In the genomic region with DNA sequence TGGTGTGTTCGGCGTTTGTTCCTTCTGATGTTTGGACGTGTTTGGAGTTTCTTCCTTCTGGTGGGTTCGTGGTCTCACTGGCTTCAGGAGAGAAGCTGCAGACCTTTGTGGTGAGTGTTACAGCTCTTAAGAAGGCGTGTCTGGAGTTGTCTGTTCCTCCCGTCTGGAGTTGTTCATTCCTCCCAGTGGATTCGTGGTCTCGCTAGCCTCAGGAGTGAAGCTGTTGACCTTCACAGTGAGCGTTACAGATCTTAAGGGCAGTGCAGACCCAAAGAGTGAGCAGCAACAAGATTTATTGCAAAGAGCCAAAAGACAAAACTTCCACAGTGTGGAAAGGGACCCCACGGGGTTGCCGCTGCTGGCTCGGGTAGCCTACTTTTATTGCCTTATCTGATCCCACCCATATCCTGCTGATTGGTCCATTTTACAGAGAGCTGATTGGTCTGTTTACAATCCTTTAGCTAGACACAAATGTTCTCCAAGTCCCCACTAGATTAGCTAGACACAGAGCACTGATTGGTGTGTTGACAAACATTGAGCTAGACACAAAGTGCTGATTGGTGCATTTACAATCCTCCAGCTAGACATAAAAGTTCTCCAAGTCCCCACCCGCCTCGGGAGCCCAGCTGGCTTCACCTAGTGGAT, we compare ENCODE assay signal across 8 cellular contexts. TPM values are rescaled to one million over a fixed set of nuclear protein-coding genes. Genes with fewer than 3 reads are reported as not detected.
DNase-seq lines count a peak whose midpoint lies in the region; ATAC-seq, FAIRE-seq and TF ChIP-seq lines count a peak whose summit lies in the region.
"Not testable (repeated sequence)": the region's sequence is repeated elsewhere in the genome, so short reads cannot be mapped to it uniquely, and the experiment has no call there.

No MANE protein-coding gene starts in this region.

- H3K4me1 ChIP-seq in A549: not testable (repeated sequence)
- peaks cover 17% of the 10 kb centered on the region for H3K4me1 ChIP-seq in CD8-positive, alpha-beta memory T cell (ENCODE audit: insufficient read depth, low read length)
- H3K4me1 ChIP-seq in K562 (replicated peaks in 1 of 2; ENCODE audit: control insufficient read depth in 2 of 2, insufficient read depth in 2 of 2, low read length in 2 of 2): peaks cover 14 to 15% of the 10 kb centered on the region in 2 experiments; a peak in 4 of 5 replicates

- H3K9me3 Mint-ChIP-seq in CD8-positive, alpha-beta memory T cell; activated CD4-positive, alpha-beta memory T cell treated with anti-CD3 and anti-CD28 coated beads, Interleukin-2, amount 10 ng/mL, durations not matched to agents 7 days and 5 days; activated T-helper 2 cell treated with anti-CD3 and anti-CD28 coated beads, Interferon-gamma antibody, Interleukin-2, Interleukin-4, amounts not matched to agents 10 μg/mL and 5 μg/mL and 100 μg/mL, durations not matched to agents 14 hours and 24 hours and 36 hours; naive thymus-derived CD8-positive, alpha-beta T cell: not testable (repeated sequence)

- not testable (repeated sequence) for H3K9me1 ChIP-seq in K562 (ENCODE audit: control insufficient read depth, insufficient read depth, low read length)

- not testable (repeated sequence) for BruUV-seq in K562 (replicated peaks; lab: Mats Ljungman, UMichigan)

- not testable (repeated sequence) for H3K27me3 Mint-ChIP-seq in CD8-positive, alpha-beta memory T cell; T-helper 17 cell; activated CD4-positive, alpha-beta memory T cell treated with anti-CD3 and anti-CD28 coated beads, Interleukin-2, amount 10 ng/mL, durations not matched to agents 7 days and 5 days; activated T-helper 2 cell treated with anti-CD3 and anti-CD28 coated beads, Interferon-gamma antibody, Interleukin-2, Interleukin-4, amounts not matched to agents 10 μg/mL and 5 μg/mL and 100 μg/mL, durations not matched to agents 14 hours and 24 hours and 36 hours (ENCODE audit: low read depth); naive thymus-derived CD8-positive, alpha-beta T cell

- intact Hi-C loops in activated T-helper 2 cell treated with anti-CD3 and anti-CD28 coated beads, Interferon-gamma antibody, Interleukin-2, Interleukin-4, amounts not matched to agents 10 μg/mL and 5 μg/mL and 100 μg/mL, durations not matched to agents 14 hours and 24 hours and 36 hours (cut with micrococcal nuclease): loop anchor here (1.0 kb wide), 1 partner anchor 10 kb away; no protein-coding TSS in a partner anchor
- intact Hi-C loops in K562 (cut with micrococcal nuclease): loop anchor here (1.0 kb wide), 1 partner anchor 28 kb away; no protein-coding TSS in a partner anchor

- not testable (repeated sequence) for H3K36me3 Mint-ChIP-seq in CD8-positive, alpha-beta memory T cell; T-helper 17 cell (ENCODE audit: low read depth); activated T-helper 2 cell treated with anti-CD3 and anti-CD28 coated beads, Interferon-gamma antibody, Interleukin-2, Interleukin-4, amounts not matched to agents 10 μg/mL and 5 μg/mL and 100 μg/mL, durations not matched to agents 14 hours and 24 hours and 36 hours (ENCODE audit: low read depth); naive thymus-derived CD8-positive, alpha-beta T cell
- peaks cover 11% of the 10 kb centered on the region for H3K36me3 Mint-ChIP-seq in activated CD4-positive, alpha-beta memory T cell treated with anti-CD3 and anti-CD28 coated beads, Interleukin-2, amount 10 ng/mL, durations not matched to agents 7 days and 5 days (ENCODE audit: low read depth)

- H3K4me2 ChIP-seq in A549; K562 (ENCODE audit: insufficient read depth, low read length): not testable (repeated sequence)

- not testable (repeated sequence) for H3K4me3 ChIP-seq in A549; CD8-positive, alpha-beta memory T cell (ENCODE audit: low read length); K562

- H3K36me3 ChIP-seq in CD8-positive, alpha-beta memory T cell (ENCODE audit: insufficient read depth, low read length); KOPT-K1 (ENCODE audit: insufficient read depth, low read length); K562 (ENCODE audit: control insufficient read depth, insufficient read depth, low read length): not testable (repeated sequence)

- in situ Hi-C loops in K562 (cut with MboI): not testable (repeated sequence)

- peaks cover 16 to 25% (median 23%) of the 10 kb centered on the region in 3 donors for H3K4me1 Mint-ChIP-seq in CD8-positive, alpha-beta memory T cell
- peaks cover 17% of the 10 kb centered on the region for H3K4me1 Mint-ChIP-seq in T-helper 17 cell
- peaks cover 55% of the 10 kb centered on the region for H3K4me1 Mint-ChIP-seq in activated CD4-positive, alpha-beta memory T cell treated with anti-CD3 and anti-CD28 coated beads, Interleukin-2, amount 10 ng/mL, durations not matched to agents 7 days and 5 days
- peaks cover 45% of the 10 kb centered on the region for H3K4me1 Mint-ChIP-seq in activated T-helper 2 cell treated with anti-CD3 and anti-CD28 coated beads, Interferon-gamma antibody, Interleukin-2, Interleukin-4, amounts not matched to agents 10 μg/mL and 5 μg/mL and 100 μg/mL, durations not matched to agents 14 hours and 24 hours and 36 hours (ENCODE audit: low read depth)
- peaks cover 3 to 11% (median 8%) of the 10 kb centered on the region in 4 donors for H3K4me1 Mint-ChIP-seq in naive thymus-derived CD8-positive, alpha-beta T cell

- peak overlapping the region in 1 of 2 experiments; percentile 66; a peak in 1 of 4 replicates for H3K9ac ChIP-seq in K562 (ENCODE audit: insufficient read depth in 1 of 2, low read depth in 2 of 2, low read length in 2 of 2)

- 89% methylated on average over 14 of the region's 14 CpGs for WGBS in A549 (ENCODE audit: missing lambda C conversion rate)
- 94% methylated on average over 12 of the region's 14 CpGs for WGBS in K562 (ENCODE audit: insufficient coverage, low coverage, missing lambda C conversion rate)

- not testable (repeated sequence) for H2AFZ ChIP-seq in K562 (ENCODE audit: low read depth, low read length)

- H3K27ac Mint-ChIP-seq in CD8-positive, alpha-beta memory T cell: peak overlapping the region in 7 of 8 donors; percentile 4 to 97 (median 64)
- H3K27ac Mint-ChIP-seq in T-helper 17 cell: peak overlapping the region; percentile 80
- H3K27ac Mint-ChIP-seq in activated CD4-positive, alpha-beta memory T cell treated with anti-CD3 and anti-CD28 coated beads, Interleukin-2, amount 10 ng/mL, durations not matched to agents 7 days and 5 days: peak overlapping the region; percentile 70
- peak overlapping the region; percentile 68 for H3K27ac Mint-ChIP-seq in activated T-helper 2 cell treated with anti-CD3 and anti-CD28 coated beads, Interferon-gamma antibody, Interleukin-2, Interleukin-4, amounts not matched to agents 10 μg/mL and 5 μg/mL and 100 μg/mL, durations not matched to agents 14 hours and 24 hours and 36 hours
- peak overlapping the region in 7 of 10 donors; percentile 21 to 69 (median 29) for H3K27ac Mint-ChIP-seq in naive thymus-derived CD8-positive, alpha-beta T cell

- not testable (repeated sequence) for H3K27ac ChIP-seq in A549; CD8-positive, alpha-beta memory T cell (ENCODE audit: low read depth, low read length)
- H3K27ac ChIP-seq in KOPT-K1 (ENCODE audit: low read depth, low read length, poor library complexity, severe bottlenecking): peak overlapping the region; percentile 91
- peak overlapping the region; percentile 98 for H3K27ac ChIP-seq in K562 (ENCODE audit: extremely low read depth, low read depth, low read length)

- not testable (repeated sequence) for DNase-seq in A549 (ENCODE audit: low read depth in 1 of 2, low spot score in 1 of 2); CD8-positive, alpha-beta memory T cell; T-helper 17 cell; activated CD4-positive, alpha-beta memory T cell treated with anti-CD3 and anti-CD28 coated beads, Interleukin-2, amount 10 ng/mL, durations not matched to agents 7 days and 5 days; activated T-helper 2 cell treated with anti-CD3 and anti-CD28 coated beads, Interferon-gamma antibody, Interleukin-2, Interleukin-4, amounts not matched to agents 10 μg/mL and 5 μg/mL and 100 μg/mL, durations not matched to agents 14 hours and 24 hours and 36 hours (ENCODE audit: low spot score); K562 (ENCODE audit: extremely low read depth in 1 of 4, low spot score in 3 of 4); naive thymus-derived CD8-positive, alpha-beta T cell

- not testable (repeated sequence) for H3K4me3 Mint-ChIP-seq in CD8-positive, alpha-beta memory T cell; T-helper 17 cell; activated CD4-positive, alpha-beta memory T cell treated with anti-CD3 and anti-CD28 coated beads, Interleukin-2, amount 10 ng/mL, durations not matched to agents 7 days and 5 days; activated T-helper 2 cell treated with anti-CD3 and anti-CD28 coated beads, Interferon-gamma antibody, Interleukin-2, Interleukin-4, amounts not matched to agents 10 μg/mL and 5 μg/mL and 100 μg/mL, durations not matched to agents 14 hours and 24 hours and 36 hours (ENCODE audit: low read depth); naive thymus-derived CD8-positive, alpha-beta T cell

- ATAC-seq in A549; T-helper 17 cell; K562; naive thymus-derived CD8-positive, alpha-beta T cell: not testable (repeated sequence)

- not testable (repeated sequence) for TF ChIP-seq POLR2A in A549 (IDR thresholded peaks at IDR 0.05; ENCODE audit: low read length); K562 (conservative IDR thresholded peaks at IDR 0.05)

- not testable (repeated sequence) for TF ChIP-seq CTCF in A549 (IDR thresholded peaks at IDR 0.05); K562 (IDR thresholded peaks at IDR 0.05 in 2 of 3, conservative IDR thresholded peaks at IDR 0.05 in 1 of 3; ENCODE audit: insufficient read depth in 2 of 3, low read depth in 1 of 3, low read length in 3 of 3)

- CTCF ChIA-PET in A549 (lab: Yijun Ruan, JAX): interaction anchor here (0.6 to 2.0 kb wide), 6 partner anchors 9 to 51 kb away, joined by 3 to 5 read pairs (median 4); a partner anchor contains a TSS
- CTCF ChIA-PET in CD8-positive, alpha-beta memory T cell (lab: Charles Lee): interaction anchor here (1.3 to 1.7 kb wide), 3 partner anchors 10 to 32 kb away, joined by 3 to 6 read pairs (median 3); no protein-coding TSS in a partner anchor
- CTCF ChIA-PET in activated CD4-positive, alpha-beta memory T cell treated with anti-CD3 and anti-CD28 coated beads, Interleukin-2, amount 10 ng/mL, durations not matched to agents 7 days and 5 days (lab: Charles Lee): interaction anchor here (0.9 to 3.3 kb wide), 6 partner anchors 11 to 61 kb away, joined by 3 to 13 read pairs (median 3); a partner anchor contains a TSS
- CTCF ChIA-PET in K562 (lab: Yijun Ruan, JAX; ENCODE audit: low intra/inter-chr PET ratio): not testable (repeated sequence)

- not testable (repeated sequence) for TF ChIP-seq RAD21 in A549 (conservative IDR thresholded peaks at IDR 0.05 in 1 of 2, IDR thresholded peaks at IDR 0.05 in 1 of 2); K562 (CRISPR knock-in tag; conservative IDR thresholded peaks at IDR 0.05 in 1 of 2, IDR thresholded peaks at IDR 0.05 in 1 of 2)

- FAIRE-seq in A549 (lab: Jason Lieb, UNC); K562 (lab: Jason Lieb, UNC): not testable (repeated sequence)

- H4K20me1 ChIP-seq in K562 (replicated peaks; ENCODE audit: control insufficient read depth, insufficient read depth, low read length): not testable (repeated sequence)

- POLR2A ChIA-PET in A549 (lab: Yijun Ruan, JAX); CD8-positive, alpha-beta memory T cell (lab: Charles Lee): not testable (repeated sequence)
- POLR2A ChIA-PET in activated CD4-positive, alpha-beta memory T cell treated with anti-CD3 and anti-CD28 coated beads, Interleukin-2, amount 10 ng/mL, durations not matched to agents 7 days and 5 days (lab: Charles Lee): interaction anchor here (1.0 to 11.9 kb wide), 9 partner anchors 8 to 109 kb away, joined by 3 to 106 read pairs (median 8); a partner anchor contains a TSS
- POLR2A ChIA-PET in K562 (lab: Yijun Ruan, JAX): interaction anchor here (1.0 kb wide), 1 partner anchor 10 kb away, joined by 4 read pairs; no protein-coding TSS in a partner anchor
- POLR2A ChIA-PET in naive thymus-derived CD8-positive, alpha-beta T cell (lab: Charles Lee): interaction anchor here (1.5 kb wide), 1 partner anchor 109 kb away, joined by 4 read pairs; a partner anchor contains a TSS

- not testable (repeated sequence) for H3K9me3 ChIP-seq in A549; CD8-positive, alpha-beta memory T cell (ENCODE audit: low read length); KOPT-K1 (ENCODE audit: insufficient read depth, low read length, poor library complexity, severe bottlenecking); T-helper 17 cell (ENCODE audit: control insufficient read depth, low read length, poor library complexity, severe bottlenecking)
- H3K9me3 ChIP-seq in K562 (replicated peaks; ENCODE audit: control insufficient read depth, insufficient read depth, low read depth, low read length): peaks cover 19% of the 10 kb centered on the region

- not testable (repeated sequence) for H3K79me2 ChIP-seq in K562 (ENCODE audit: control insufficient read depth, insufficient read depth, low read length)

- not testable (repeated sequence) for H3K27me3 ChIP-seq in CD8-positive, alpha-beta memory T cell (ENCODE audit: insufficient read depth, low read length, poor library complexity, severe bottlenecking); K562 (ENCODE audit: control insufficient read depth in 2 of 2, insufficient read depth in 2 of 2, low read length in 2 of 2)

- not testable (repeated sequence) for TF ChIP-seq EP300 in A549 (IDR thresholded peaks at IDR 0.05); K562 (IDR thresholded peaks at IDR 0.05; ENCODE audit: low read length)

RNA-seq across cellular contexts. Expression of a gene that starts 23.4 kb away (rescaled TPM):
- polyA plus RNA-seq in A549 (2011; rRNA removed): 34.1 and 34.2 TPM in 2 replicates
- polyA plus RNA-seq in A549 (2012; cell fraction: cytosol; rRNA removed): 21.7 and 22.7 TPM in 2 replicates
- polyA plus RNA-seq in A549 (2012; cell fraction: nucleus; rRNA removed): 11.4 and 14.0 TPM in 2 replicates
- polyA plus RNA-seq in A549 (2017; fragmentation: RNase III; extraction: RNeasy Plus Mini Kit Qiagen cat#74134 plus additional on column Dnase treatment): 23.4 to 36.2 TPM (median 33.4 TPM) in 3 replicates
- 28.2 and 34.7 TPM in 2 replicates for polyA minus RNA-seq in A549 (2011; rRNA and poly(A)+ RNA removed)
- 100 to 1,000 TPM; 107 to 109 TPM for total RNA-seq in CD8-positive, alpha-beta memory T cell
- 51.4 TPM for polyA plus RNA-seq in CD8-positive, alpha-beta memory T cell
- total RNA-seq in T-helper 17 cell: 10 to 100 TPM; 18.5 to 28.3 TPM
- total RNA-seq in activated CD4-positive, alpha-beta memory T cell treated with anti-CD3 and anti-CD28 coated beads, Interleukin-2, amount 10 ng/mL, durations not matched to agents 7 days and 5 days: 10 to 100 TPM; 94.7 to 97.4 TPM
- 42.1 and 43.0 TPM in 2 replicates for total RNA-seq in activated T-helper 2 cell treated with anti-CD3 and anti-CD28 coated beads, Interferon-gamma antibody, Interleukin-2, Interleukin-4, amounts not matched to agents 10 μg/mL and 5 μg/mL and 100 μg/mL, durations not matched to agents 14 hours and 24 hours and 36 hours
- total RNA-seq in K562 (2011; cell fraction: chromatin; rRNA removed; ENCODE audit: low replicate concordance): 19.3 and 29.1 TPM in 2 replicates
- total RNA-seq in K562 (2011; cell fraction: nucleolus; rRNA removed): 22.4 and 22.5 TPM in 2 replicates
- 13.8 and 21.6 TPM in 2 replicates for total RNA-seq in K562 (2011; cell fraction: nucleoplasm; rRNA removed)
- 21.8 and 27.9 TPM in 2 replicates for total RNA-seq in K562 (2014; rRNA removed)
- 26.3 and 27.3 TPM in 2 replicates for total RNA-seq in K562 (2014; rRNA removed; fragmentation: Illumina TruSeq; extraction: Trizol)
- total RNA-seq in K562 (2015; rRNA removed; fragmentation: Illumina TruSeq; extraction: Trizol): 22.1 and 23.9 TPM in 2 replicates
- total RNA-seq in K562 (2021): 21.8 and 22.7 TPM in 2 replicates
- 36.8 and 43.6 TPM in 2 replicates for polyA plus RNA-seq in K562 (2011; rRNA removed)
- polyA plus RNA-seq in K562 (2011; cell fraction: cytosol; rRNA removed): 23.9 and 46.7 TPM in 2 replicates
- polyA plus RNA-seq in K562 (2011; cell fraction: nucleus; rRNA removed): 10.8 and 14.1 TPM in 2 replicates
- 14.1 and 59.1 TPM in 2 replicates for polyA plus RNA-seq in K562 (2012)
- 32.7 and 33.4 TPM in 2 replicates for polyA plus RNA-seq in K562 (2014; fragmentation: Illumina TruSeq; extraction: Trizol)
- polyA plus RNA-seq in K562 (2014; fragmentation: Nextera tagmentation; extraction: Ambion mirVana): 10 to 100 TPM; 38.0 to 51.7 TPM
- polyA plus RNA-seq in K562 (2014; rRNA removed): 23.3 and 24.3 TPM in 2 replicates
- polyA minus RNA-seq in K562 (2011; rRNA and poly(A)+ RNA removed): 38.4 and 42.7 TPM in 2 replicates
- polyA minus RNA-seq in K562 (2011; cell fraction: cytosol; rRNA and poly(A)+ RNA removed): 21.8 and 25.5 TPM in 2 replicates
- polyA minus RNA-seq in K562 (2011; cell fraction: nucleus; rRNA and poly(A)+ RNA removed): 20.1 and 28.8 TPM in 2 replicates
- total RNA-seq in naive thymus-derived CD8-positive, alpha-beta T cell: 1 to 10 TPM; 7.5 to 9.5 TPM
- polyA plus RNA-seq in naive thymus-derived CD8-positive, alpha-beta T cell: 10 to 100 TPM; 10.6 to 15.6 (median 13.9) TPM

RNA-seq across cellular contexts. Expression of a gene that starts 39.8 kb away (rescaled TPM):
- polyA plus RNA-seq in A549 (2011; rRNA removed) (67.5 and 73.8 TPM in 2 replicates), A549 (2017; fragmentation: RNase III; extraction: RNeasy Plus Mini Kit Qiagen cat#74134 plus additional on column Dnase treatment) (36.5 to 39.3 TPM (median 39.0 TPM) in 3 replicates), K562 (2011; rRNA removed) (99.7 and 135 TPM in 2 replicates), K562 (2014; fragmentation: Illumina TruSeq; extraction: Trizol) (46.8 and 49.3 TPM in 2 replicates), K562 (2014; fragmentation: Nextera tagmentation; extraction: Ambion mirVana) (10 to 100 TPM; 19.8 to 24.7 TPM), K562 (2014; rRNA removed) (45.2 and 55.8 TPM in 2 replicates)
- 17.6 and 19.7 TPM in 2 replicates for polyA plus RNA-seq in A549 (2012; cell fraction: cytosol; rRNA removed)
- polyA plus RNA-seq in A549 (2012; cell fraction: nucleus; rRNA removed): 12.3 and 14.5 TPM in 2 replicates
- polyA minus RNA-seq in A549 (2011; rRNA and poly(A)+ RNA removed): 21.4 and 24.9 TPM in 2 replicates
- total RNA-seq in CD8-positive, alpha-beta memory T cell: 10 to 100 TPM; 77.4 to 80.8 TPM
- polyA plus RNA-seq in CD8-positive, alpha-beta memory T cell: 65.4 TPM
- total RNA-seq in T-helper 17 cell (10 to 100 TPM; 81.5 to 91.5 TPM), K562 (2014; rRNA removed) (67.5 and 73.0 TPM in 2 replicates), K562 (2014; rRNA removed; fragmentation: Illumina TruSeq; extraction: Trizol) (86.9 and 102 TPM in 2 replicates), K562 (2015; rRNA removed; fragmentation: Illumina TruSeq; extraction: Trizol) (57.1 and 57.8 TPM in 2 replicates), K562 (2021) (85.4 and 94.0 TPM in 2 replicates)
- 100 to 1,000 TPM; 104 to 119 TPM for total RNA-seq in activated CD4-positive, alpha-beta memory T cell treated with anti-CD3 and anti-CD28 coated beads, Interleukin-2, amount 10 ng/mL, durations not matched to agents 7 days and 5 days
- 65.7 and 67.7 TPM in 2 replicates for total RNA-seq in activated T-helper 2 cell treated with anti-CD3 and anti-CD28 coated beads, Interferon-gamma antibody, Interleukin-2, Interleukin-4, amounts not matched to agents 10 μg/mL and 5 μg/mL and 100 μg/mL, durations not matched to agents 14 hours and 24 hours and 36 hours
- 95.1 and 247 TPM in 2 replicates for total RNA-seq in K562 (2011; cell fraction: chromatin; rRNA removed; ENCODE audit: low replicate concordance)
- total RNA-seq in K562 (2011; cell fraction: nucleolus; rRNA removed): 40.4 and 52.4 TPM in 2 replicates
- 85.7 and 116 TPM in 2 replicates for total RNA-seq in K562 (2011; cell fraction: nucleoplasm; rRNA removed)
- polyA plus RNA-seq in K562 (2011; cell fraction: cytosol; rRNA removed): 21.9 and 34.3 TPM in 2 replicates
- 60.8 and 87.5 TPM in 2 replicates for polyA plus RNA-seq in K562 (2011; cell fraction: nucleus; rRNA removed)
- 41.1 and 47.5 TPM in 2 replicates for polyA plus RNA-seq in K562 (2012)
- polyA minus RNA-seq in K562 (2011; rRNA and poly(A)+ RNA removed): 160 and 182 TPM in 2 replicates
- 50.5 and 52.8 TPM in 2 replicates for polyA minus RNA-seq in K562 (2011; cell fraction: cytosol; rRNA and poly(A)+ RNA removed)
- polyA minus RNA-seq in K562 (2011; cell fraction: nucleus; rRNA and poly(A)+ RNA removed): 79.6 and 164 TPM in 2 replicates
- 10 to 100 TPM; 16.3 to 20.2 TPM for total RNA-seq in naive thymus-derived CD8-positive, alpha-beta T cell
- polyA plus RNA-seq in naive thymus-derived CD8-positive, alpha-beta T cell: 10 to 100 TPM in 2 of 3 donors, 1 to 10 TPM in 1; 8.0 to 13.1 (median 11.5) TPM

Comparison
In these comparisons a context has a peak if more than half of its experiments do, and no peak if none do; other contexts are left out.
1. H3K27ac Mint-ChIP-seq: peak in every context shown above with its lines; median percentile 80 in T-helper 17 cell; 70 in activated CD4-positive, alpha-beta memory T cell treated with anti-CD3 and anti-CD28 coated beads, Interleukin-2, amount 10 ng/mL, durations not matched to agents 7 days and 5 days; 68 in activated T-helper 2 cell treated with anti-CD3 and anti-CD28 coated beads, Interferon-gamma antibody, Interleukin-2, Interleukin-4, amounts not matched to agents 10 μg/mL and 5 μg/mL and 100 μg/mL, durations not matched to agents 14 hours and 24 hours and 36 hours; 64 in CD8-positive, alpha-beta memory T cell; 29 in naive thymus-derived CD8-positive, alpha-beta T cell.